ENCODE assay signal across 8 cellular contexts in genomic region chr11:65859134-65859811, GRCh38. TPM values are rescaled to one million over a fixed set of nuclear protein-coding genes. Genes with fewer than 3 reads are reported as not detected.
DNase-seq lines count a peak whose midpoint lies in the region; ATAC-seq, FAIRE-seq and TF ChIP-seq lines count a peak whose summit lies in the region.

No MANE protein-coding gene starts in this region.

- TF ChIP-seq CTCF in CD14-positive monocyte (IDR thresholded peaks at IDR 0.05): no peak
- peak; percentile 45 for TF ChIP-seq CTCF in HepG2 (CRISPR knock-in tag; IDR thresholded peaks at IDR 0.05)

- peak overlapping the region; percentile 89 for H3K9ac ChIP-seq in HepG2 (ENCODE audit: insufficient read depth, low read depth, low read length)

- TF ChIP-seq EP300 in HepG2 (IDR thresholded peaks at IDR 0.05; ENCODE audit: low read depth in 2 of 2, low read length in 2 of 2): no peak
- TF ChIP-seq EP300 in HepG2 (CRISPR knock-in tag; IDR thresholded peaks at IDR 0.05; ENCODE audit: borderline replicate concordance): no peak

- H3K9me3 Mint-ChIP-seq in CD14-positive monocyte: peaks cover 0 to 5% (median 0%) of the 10 kb centered on the region in 7 donors

- H2AFZ ChIP-seq in HepG2 (ENCODE audit: low read length): no peak overlapping the region

- H3K36me3 Mint-ChIP-seq in CD14-positive monocyte: peaks cover 40 to 54% of the 10 kb centered on the region in 2 donors

- peaks cover 32% of the 10 kb centered on the region for H3K79me2 ChIP-seq in HepG2 (ENCODE audit: insufficient read depth, low read length)

- POLR2A ChIA-PET in HepG2 (lab: Yijun Ruan, JAX): interaction anchor here (0.6 to 5.4 kb wide), 31 partner anchors 9 to 1014 kb away, joined by 3 to 81 read pairs (median 4); partner anchors contain the start of genes AP5B1, BANF1, CCDC85B and EFEMP2

- peaks cover 19 to 44% of the 10 kb centered on the region in 2 experiments for H3K36me3 ChIP-seq in HepG2 (replicated peaks in 1 of 2; ENCODE audit: control insufficient read depth in 1 of 2, insufficient read depth in 2 of 2, low read length in 2 of 2)

- intact Hi-C loops in CD14-positive monocyte (cut with micrococcal nuclease): loop anchor here in 1 of 2 donors (2.0 kb wide), 1 partner anchor 14 kb away; the partner anchor contains the start of gene EFEMP2
- intact Hi-C loops in HepG2 (cut with micrococcal nuclease; ENCODE audit: unreplicated experiment): loop anchor here (2.0 kb wide), 1 partner anchor 30 kb away; the partner anchor contains the start of gene FIBP

- H3K4me3 Mint-ChIP-seq in CD14-positive monocyte: peak overlapping the region; percentile 91 to 96

- H3K27ac Mint-ChIP-seq in CD14-positive monocyte: peak overlapping the region; percentile 91 to 99 (median 97)

- TF ChIP-seq RAD21 in HepG2 (CRISPR knock-in tag; IDR thresholded peaks at IDR 0.05): no peak

- no peaks in the 10 kb centered on the region for H3K9me3 ChIP-seq in HepG2 (ENCODE audit: low read length)

- no TSS peak for BruUV-seq in HepG2 (replicated peaks; lab: Mats Ljungman, UMichigan)

- no peaks in the 10 kb centered on the region; a peak in 1 of 5 replicates for H3K27me3 ChIP-seq in HepG2 (ENCODE audit: control insufficient read depth in 1 of 2, insufficient read depth in 2 of 2, low read length in 2 of 2)

- CTCF ChIA-PET in HepG2 (lab: Yijun Ruan, JAX; ENCODE audit: low intra/inter-chr PET ratio, low total read pairs): interaction anchor here (0.9 to 1.9 kb wide), 2 partner anchors 25 to 41 kb away, joined by 4 to 6 read pairs; no protein-coding TSS in a partner anchor

- WGBS in HepG2 (ENCODE audit: low lambda C conversion rate): under 1% methylated on average over 18 of the region's 45 CpGs

- DNase-seq in CD14-positive monocyte (ENCODE audit: low spot score): peak; percentile 87
- DNase-seq in NCI-H748 treated with DMSO at 0.1 percent for 48 hours (lab: John Stamatoyannopoulos, UW): peak; percentile 91
- DNase-seq in activated CD4-positive, alpha-beta T cell treated with anti-CD3 and anti-CD28 coated beads, Interleukin-2, amount 50 U/mL, for 4 hours: peak; percentile 95 to 96
- DNase-seq in dermis blood vessel endothelial cell: peak; percentile 99
- DNase-seq in HepG2 (ENCODE audit: low spot score): peak; percentile 98
- DNase-seq in stimulated activated CD4-positive, alpha-beta T cell treated with anti-CD3 and anti-CD28 coated beads, Interleukin-2, amount 100 ng/mL, for 48 hours: peak; percentile 95 to 97

- peaks cover 0 to 2% (median 1%) of the 10 kb centered on the region in 3 donors for H3K27me3 Mint-ChIP-seq in CD14-positive monocyte (ENCODE audit: low read depth in 3 of 3)

- peak; percentile 23 for FAIRE-seq in HepG2 (lab: Jason Lieb, UNC)

- H3K4me3 ChIP-seq in HepG2 (replicated peaks in 1 of 3; ENCODE audit: insufficient read depth in 1 of 3, low read depth in 2 of 3, low read length in 3 of 3): peak overlapping the region; percentile 80 to 99 (median 89)

- ATAC-seq in GM19397 (IDR thresholded peaks at IDR 0.05; ENCODE audit: unreplicated experiment) (peak; percentile 46), HG03565 (IDR thresholded peaks at IDR 0.05; ENCODE audit: unreplicated experiment) (peak; percentile 44), HepG2 (peak; percentile 78)

- peak in 1 of 2 experiments; percentile 88; a peak in 2 of 4 replicates for TF ChIP-seq POLR2A in HepG2 (IDR thresholded peaks at IDR 0.05; ENCODE audit: insufficient read depth in 1 of 2, low read depth in 2 of 2, low read length in 2 of 2)

- in situ Hi-C loops in HepG2 (cut with HindIII; ENCODE audit: extremely low pct_ligation_motif_present, low pct_unique_long_range_greater_than_20kb): loop anchor here (10.0 kb wide), 1 partner anchor 304 kb away; the partner anchor contains the start of gene LTBP3

- H4K20me1 ChIP-seq in HepG2 (ENCODE audit: insufficient read depth, low read length): peaks cover 34% of the 10 kb centered on the region

- H3K4me1 ChIP-seq in HepG2 (ENCODE audit: insufficient read depth, low read length): peaks cover 53% of the 10 kb centered on the region

- H3K4me1 Mint-ChIP-seq in CD14-positive monocyte: peaks cover 48% of the 10 kb centered on the region

- peak overlapping the region; percentile 100 for H3K4me2 ChIP-seq in HepG2 (ENCODE audit: low read depth, low read length)

- peak overlapping the region; percentile 90 for H3K27ac ChIP-seq in HepG2 (ENCODE audit: extremely low read length, insufficient read depth, low read length)

RNA-seq across cellular contexts. Expression of gene MUS81, which starts 1.0 kb away (rescaled TPM):
- polyA plus RNA-seq in CD14-positive monocyte (10 to 100 TPM; 15.0 to 16.4 TPM), HepG2 (2011; rRNA removed) (30.2 and 43.6 TPM in 2 replicates)
- total RNA-seq in dermis blood vessel endothelial cell (48.2 and 49.7 TPM in 2 replicates), HepG2 (2016; rRNA removed; fragmentation: Illumina TruSeq; extraction: Trizol) (13.2 and 25.6 TPM in 2 replicates)
- 9.1 and 9.8 TPM in 2 replicates for total RNA-seq in HepG2 (2016; cell fraction: cytosol; rRNA removed; fragmentation: Illumina TruSeq; extraction: Trizol; ENCODE audit: low read depth)
- 10.0 and 23.4 TPM in 2 replicates for total RNA-seq in HepG2 (2016; cell fraction: insoluble cytoplasmic fraction; rRNA removed; fragmentation: Illumina TruSeq; extraction: Trizol)
- total RNA-seq in HepG2 (2016; cell fraction: membrane; rRNA removed; fragmentation: Illumina TruSeq; extraction: Trizol): 9.8 and 11.9 TPM in 2 replicates
- 33.1 and 33.6 TPM in 2 replicates for total RNA-seq in HepG2 (2016; cell fraction: nucleus; rRNA removed; fragmentation: Illumina TruSeq; extraction: Trizol)
- polyA plus RNA-seq in HepG2 (2011; cell fraction: cytosol; rRNA removed): 9.6 and 15.1 TPM in 2 replicates
- 256 and 293 TPM in 2 replicates for polyA plus RNA-seq in HepG2 (2011; cell fraction: nucleus; rRNA removed)
- polyA plus RNA-seq in HepG2 (2012): 17.9 and 34.3 TPM in 2 replicates
- polyA plus RNA-seq in HepG2 (2016; cell fraction: cytosol; fragmentation: Illumina TruSeq; extraction: Trizol; ENCODE audit: low read depth): 5.3 and 7.5 TPM in 2 replicates
- 10.0 and 14.2 TPM in 2 replicates for polyA plus RNA-seq in HepG2 (2016; cell fraction: insoluble cytoplasmic fraction; fragmentation: Illumina TruSeq; extraction: Trizol; ENCODE audit: low read depth)
- polyA plus RNA-seq in HepG2 (2016; cell fraction: membrane; fragmentation: Illumina TruSeq; extraction: Trizol; ENCODE audit: low read depth): 9.0 and 9.4 TPM in 2 replicates
- 70.1 TPM in 2 replicates for polyA plus RNA-seq in HepG2 (2016; cell fraction: nucleus; fragmentation: Illumina TruSeq; extraction: Trizol; ENCODE audit: insufficient read depth, low read depth)
- 21.4 and 58.7 TPM in 2 replicates for polyA minus RNA-seq in HepG2 (2011; rRNA and poly(A)+ RNA removed; ENCODE audit: low replicate concordance)
- polyA minus RNA-seq in HepG2 (2011; cell fraction: cytosol; rRNA and poly(A)+ RNA removed): 5.5 and 5.8 TPM in 2 replicates
- 60.9 and 66.5 TPM in 2 replicates for polyA minus RNA-seq in HepG2 (2011; cell fraction: nucleus; rRNA and poly(A)+ RNA removed)

RNA-seq across cellular contexts. Expression of gene CFL1, which starts 1.3 kb away (rescaled TPM):
- polyA plus RNA-seq in CD14-positive monocyte (1,000 to 10,000 TPM; 1,889 to 2,233 TPM), HepG2 (2011; rRNA removed) (347 and 379 TPM in 2 replicates)
- total RNA-seq in dermis blood vessel endothelial cell (1,118 and 1,698 TPM in 2 replicates), HepG2 (2016; rRNA removed; fragmentation: Illumina TruSeq; extraction: Trizol) (383 and 458 TPM in 2 replicates)
- 49.6 and 56.4 TPM in 2 replicates for total RNA-seq in HepG2 (2016; cell fraction: cytosol; rRNA removed; fragmentation: Illumina TruSeq; extraction: Trizol; ENCODE audit: low read depth)
- total RNA-seq in HepG2 (2016; cell fraction: insoluble cytoplasmic fraction; rRNA removed; fragmentation: Illumina TruSeq; extraction: Trizol): 365 and 431 TPM in 2 replicates
- total RNA-seq in HepG2 (2016; cell fraction: membrane; rRNA removed; fragmentation: Illumina TruSeq; extraction: Trizol): 92.4 and 99.4 TPM in 2 replicates
- 154 and 171 TPM in 2 replicates for total RNA-seq in HepG2 (2016; cell fraction: nucleus; rRNA removed; fragmentation: Illumina TruSeq; extraction: Trizol)
- polyA plus RNA-seq in HepG2 (2011; cell fraction: cytosol; rRNA removed): 649 and 884 TPM in 2 replicates
- polyA plus RNA-seq in HepG2 (2011; cell fraction: nucleus; rRNA removed): 218 and 244 TPM in 2 replicates
- 289 and 295 TPM in 2 replicates for polyA plus RNA-seq in HepG2 (2012)
- polyA plus RNA-seq in HepG2 (2016; cell fraction: cytosol; fragmentation: Illumina TruSeq; extraction: Trizol; ENCODE audit: low read depth): 112 and 116 TPM in 2 replicates
- polyA plus RNA-seq in HepG2 (2016; cell fraction: insoluble cytoplasmic fraction; fragmentation: Illumina TruSeq; extraction: Trizol; ENCODE audit: low read depth): 879 and 1,116 TPM in 2 replicates
- 173 and 178 TPM in 2 replicates for polyA plus RNA-seq in HepG2 (2016; cell fraction: membrane; fragmentation: Illumina TruSeq; extraction: Trizol; ENCODE audit: low read depth)
- 427 and 437 TPM in 2 replicates for polyA plus RNA-seq in HepG2 (2016; cell fraction: nucleus; fragmentation: Illumina TruSeq; extraction: Trizol; ENCODE audit: insufficient read depth, low read depth)
- polyA minus RNA-seq in HepG2 (2011; rRNA and poly(A)+ RNA removed; ENCODE audit: low replicate concordance): 360 and 1,083 TPM in 2 replicates
- 284 and 320 TPM in 2 replicates for polyA minus RNA-seq in HepG2 (2011; cell fraction: cytosol; rRNA and poly(A)+ RNA removed)
- polyA minus RNA-seq in HepG2 (2011; cell fraction: nucleus; rRNA and poly(A)+ RNA removed): 153 and 218 TPM in 2 replicates

RNA-seq across cellular contexts. Expression of gene EFEMP2, which starts 13.3 kb away (rescaled TPM):
- polyA plus RNA-seq in CD14-positive monocyte (under 1 TPM in 1 of 2 donors, not detected in 1; 0.44 TPM), HepG2 (2011; rRNA removed) (29.7 and 34.3 TPM in 2 replicates)
- total RNA-seq in dermis blood vessel endothelial cell (16.8 and 22.1 TPM in 2 replicates), HepG2 (2016; rRNA removed; fragmentation: Illumina TruSeq; extraction: Trizol) (3.7 and 7.4 TPM in 2 replicates)
- 15.2 and 15.7 TPM in 2 replicates for total RNA-seq in HepG2 (2016; cell fraction: cytosol; rRNA removed; fragmentation: Illumina TruSeq; extraction: Trizol; ENCODE audit: low read depth)
- total RNA-seq in HepG2 (2016; cell fraction: insoluble cytoplasmic fraction; rRNA removed; fragmentation: Illumina TruSeq; extraction: Trizol): 3.7 and 8.2 TPM in 2 replicates
- 12.4 and 16.0 TPM in 2 replicates for total RNA-seq in HepG2 (2016; cell fraction: membrane; rRNA removed; fragmentation: Illumina TruSeq; extraction: Trizol)
- total RNA-seq in HepG2 (2016; cell fraction: nucleus; rRNA removed; fragmentation: Illumina TruSeq; extraction: Trizol): 7.8 and 14.5 TPM in 2 replicates
- polyA plus RNA-seq in HepG2 (2011; cell fraction: cytosol; rRNA removed): 17.6 and 22.8 TPM in 2 replicates
- polyA plus RNA-seq in HepG2 (2011; cell fraction: nucleus; rRNA removed): 150 and 216 TPM in 2 replicates
- 12.1 and 14.4 TPM in 2 replicates for polyA plus RNA-seq in HepG2 (2012)
- polyA plus RNA-seq in HepG2 (2016; cell fraction: cytosol; fragmentation: Illumina TruSeq; extraction: Trizol; ENCODE audit: low read depth): 19.2 and 19.9 TPM in 2 replicates
- polyA plus RNA-seq in HepG2 (2016; cell fraction: insoluble cytoplasmic fraction; fragmentation: Illumina TruSeq; extraction: Trizol; ENCODE audit: low read depth): 5.8 and 5.9 TPM in 2 replicates
- 18.0 and 19.9 TPM in 2 replicates for polyA plus RNA-seq in HepG2 (2016; cell fraction: membrane; fragmentation: Illumina TruSeq; extraction: Trizol; ENCODE audit: low read depth)
- polyA plus RNA-seq in HepG2 (2016; cell fraction: nucleus; fragmentation: Illumina TruSeq; extraction: Trizol; ENCODE audit: insufficient read depth, low read depth): 20.2 and 23.5 TPM in 2 replicates
- polyA minus RNA-seq in HepG2 (2011; rRNA and poly(A)+ RNA removed; ENCODE audit: low replicate concordance): 2.1 and 18.1 TPM in 2 replicates
- 4.1 and 4.8 TPM in 2 replicates for polyA minus RNA-seq in HepG2 (2011; cell fraction: cytosol; rRNA and poly(A)+ RNA removed)
- 14.5 and 17.7 TPM in 2 replicates for polyA minus RNA-seq in HepG2 (2011; cell fraction: nucleus; rRNA and poly(A)+ RNA removed)

RNA-seq across cellular contexts. Expression of gene CTSW, which starts 20.4 kb away (rescaled TPM):
- polyA plus RNA-seq in CD14-positive monocyte: 1 to 10 TPM in 1 of 2 donors, under 1 TPM in 1; 0.78 to 1.3 TPM
- not detected in 2 replicates for total RNA-seq in dermis blood vessel endothelial cell
- not detected in 2 replicates for total RNA-seq in HepG2 (2016; rRNA removed; fragmentation: Illumina TruSeq; extraction: Trizol)
- total RNA-seq in HepG2 (2016; cell fraction: cytosol; rRNA removed; fragmentation: Illumina TruSeq; extraction: Trizol; ENCODE audit: low read depth): not detected in 2 replicates
- total RNA-seq in HepG2 (2016; cell fraction: insoluble cytoplasmic fraction; rRNA removed; fragmentation: Illumina TruSeq; extraction: Trizol): not detected in 2 replicates
- not detected in 2 replicates for total RNA-seq in HepG2 (2016; cell fraction: membrane; rRNA removed; fragmentation: Illumina TruSeq; extraction: Trizol)
- total RNA-seq in HepG2 (2016; cell fraction: nucleus; rRNA removed; fragmentation: Illumina TruSeq; extraction: Trizol): not detected in 2 replicates
- polyA plus RNA-seq in HepG2 (2011; rRNA removed): 0.09 TPM in 1 of 2 replicates, not detected in the other
- not detected in 2 replicates for polyA plus RNA-seq in HepG2 (2011; cell fraction: cytosol; rRNA removed)
- 0.24 TPM in 1 of 2 replicates, not detected in the other for polyA plus RNA-seq in HepG2 (2011; cell fraction: nucleus; rRNA removed)
- 0.29 TPM in 1 of 2 replicates, not detected in the other for polyA plus RNA-seq in HepG2 (2012)
- not detected in 2 replicates for polyA plus RNA-seq in HepG2 (2016; cell fraction: cytosol; fragmentation: Illumina TruSeq; extraction: Trizol; ENCODE audit: low read depth)
- not detected in 2 replicates for polyA plus RNA-seq in HepG2 (2016; cell fraction: insoluble cytoplasmic fraction; fragmentation: Illumina TruSeq; extraction: Trizol; ENCODE audit: low read depth)
- polyA plus RNA-seq in HepG2 (2016; cell fraction: membrane; fragmentation: Illumina TruSeq; extraction: Trizol; ENCODE audit: low read depth): not detected in 2 replicates
- not detected in 2 replicates for polyA plus RNA-seq in HepG2 (2016; cell fraction: nucleus; fragmentation: Illumina TruSeq; extraction: Trizol; ENCODE audit: insufficient read depth, low read depth)
- not detected in 2 replicates for polyA minus RNA-seq in HepG2 (2011; rRNA and poly(A)+ RNA removed; ENCODE audit: low replicate concordance)
- not detected in 2 replicates for polyA minus RNA-seq in HepG2 (2011; cell fraction: cytosol; rRNA and poly(A)+ RNA removed)
- not detected in 2 replicates for polyA minus RNA-seq in HepG2 (2011; cell fraction: nucleus; rRNA and poly(A)+ RNA removed)

RNA-seq across cellular contexts. Expression of gene SNX32, which starts 25.5 kb away (rescaled TPM):
- polyA plus RNA-seq in CD14-positive monocyte (under 1 TPM; 0.12 to 0.40 TPM), HepG2 (2011; rRNA removed) (0.29 and 0.34 TPM in 2 replicates)
- total RNA-seq in dermis blood vessel endothelial cell (0.17 and 0.33 TPM in 2 replicates), HepG2 (2016; rRNA removed; fragmentation: Illumina TruSeq; extraction: Trizol) (0.09 TPM in 1 of 2 replicates, not detected in the other)
- not detected in 2 replicates for total RNA-seq in HepG2 (2016; cell fraction: cytosol; rRNA removed; fragmentation: Illumina TruSeq; extraction: Trizol; ENCODE audit: low read depth)
- total RNA-seq in HepG2 (2016; cell fraction: insoluble cytoplasmic fraction; rRNA removed; fragmentation: Illumina TruSeq; extraction: Trizol): 0.17 TPM in 1 of 2 replicates, not detected in the other
- total RNA-seq in HepG2 (2016; cell fraction: membrane; rRNA removed; fragmentation: Illumina TruSeq; extraction: Trizol): not detected in 2 replicates
- total RNA-seq in HepG2 (2016; cell fraction: nucleus; rRNA removed; fragmentation: Illumina TruSeq; extraction: Trizol): 0.16 TPM in 1 of 2 replicates, not detected in the other
- polyA plus RNA-seq in HepG2 (2011; cell fraction: cytosol; rRNA removed): 0.08 and 0.30 TPM in 2 replicates
- polyA plus RNA-seq in HepG2 (2011; cell fraction: nucleus; rRNA removed): 4.2 and 5.7 TPM in 2 replicates
- 0.19 and 0.35 TPM in 2 replicates for polyA plus RNA-seq in HepG2 (2012)
- polyA plus RNA-seq in HepG2 (2016; cell fraction: cytosol; fragmentation: Illumina TruSeq; extraction: Trizol; ENCODE audit: low read depth): 0.17 TPM in 1 of 2 replicates, not detected in the other
- polyA plus RNA-seq in HepG2 (2016; cell fraction: insoluble cytoplasmic fraction; fragmentation: Illumina TruSeq; extraction: Trizol; ENCODE audit: low read depth): 0.19 TPM in 1 of 2 replicates, not detected in the other
- 0.08 and 0.22 TPM in 2 replicates for polyA plus RNA-seq in HepG2 (2016; cell fraction: membrane; fragmentation: Illumina TruSeq; extraction: Trizol; ENCODE audit: low read depth)
- polyA plus RNA-seq in HepG2 (2016; cell fraction: nucleus; fragmentation: Illumina TruSeq; extraction: Trizol; ENCODE audit: insufficient read depth, low read depth): 0.52 and 0.55 TPM in 2 replicates
- polyA minus RNA-seq in HepG2 (2011; rRNA and poly(A)+ RNA removed; ENCODE audit: low replicate concordance): 0.30 and 0.86 TPM in 2 replicates
- polyA minus RNA-seq in HepG2 (2011; cell fraction: cytosol; rRNA and poly(A)+ RNA removed): not detected in 2 replicates
- 0.75 and 1.4 TPM in 2 replicates for polyA minus RNA-seq in HepG2 (2011; cell fraction: nucleus; rRNA and poly(A)+ RNA removed)

Comparison
In these comparisons a context has a peak if more than half of its experiments do, and no peak if none do; other contexts are left out.
1. Peak in every context shown above with its lines: DNase-seq, ATAC-seq, H3K4me3 ChIP-seq and H3K27ac ChIP-seq.